1 cellular context compared by ENCODE assay signal in the genomic region with DNA sequence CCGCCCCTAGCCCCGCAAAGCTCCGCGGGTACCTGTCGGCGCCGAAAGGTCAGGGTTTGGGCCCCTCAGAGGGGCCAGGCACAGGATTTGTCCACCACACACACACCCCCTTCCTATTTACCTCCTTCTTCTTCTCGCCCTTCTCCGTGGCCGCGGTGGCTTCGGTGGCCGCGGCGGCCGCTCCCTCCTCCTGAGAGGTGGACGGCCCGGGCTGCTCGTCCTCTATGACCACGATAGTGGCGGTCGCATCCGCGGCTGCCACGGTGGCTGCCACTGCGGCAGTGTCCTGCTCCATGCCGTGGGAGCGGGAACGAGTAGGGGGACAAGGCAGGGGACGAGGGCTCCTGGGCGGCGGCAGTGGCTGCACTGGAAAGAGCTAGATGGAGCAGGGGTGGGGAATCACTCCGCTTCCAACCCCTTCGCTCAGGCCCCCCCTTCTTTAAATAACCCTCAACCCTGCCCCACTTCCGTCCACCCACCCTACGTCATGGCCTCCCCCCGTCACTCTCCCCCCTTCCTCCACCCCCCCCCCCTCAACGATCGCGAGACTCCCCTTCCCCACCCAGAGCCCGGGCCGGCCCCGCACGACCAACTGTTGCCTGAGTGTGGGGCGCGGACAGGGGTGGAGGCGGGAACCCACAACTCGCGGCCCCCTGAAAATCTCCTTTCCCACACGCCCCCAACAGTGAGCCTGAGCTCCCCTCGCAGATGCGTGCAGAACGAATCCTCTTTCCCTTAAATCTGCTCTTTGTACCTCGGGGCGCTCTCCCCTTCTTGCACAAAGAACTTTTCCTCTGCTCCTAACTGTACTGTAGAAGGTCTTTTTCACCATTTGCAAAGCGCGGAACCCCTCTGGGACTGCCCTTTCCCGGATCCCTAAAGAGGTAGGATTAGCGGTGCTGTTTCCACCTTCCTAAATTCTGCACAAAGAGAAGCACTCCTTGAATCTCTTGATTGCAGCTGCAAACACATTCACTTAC.
TF ChIP-seq lines count a peak whose summit lies in the region.

A gene with protein sequence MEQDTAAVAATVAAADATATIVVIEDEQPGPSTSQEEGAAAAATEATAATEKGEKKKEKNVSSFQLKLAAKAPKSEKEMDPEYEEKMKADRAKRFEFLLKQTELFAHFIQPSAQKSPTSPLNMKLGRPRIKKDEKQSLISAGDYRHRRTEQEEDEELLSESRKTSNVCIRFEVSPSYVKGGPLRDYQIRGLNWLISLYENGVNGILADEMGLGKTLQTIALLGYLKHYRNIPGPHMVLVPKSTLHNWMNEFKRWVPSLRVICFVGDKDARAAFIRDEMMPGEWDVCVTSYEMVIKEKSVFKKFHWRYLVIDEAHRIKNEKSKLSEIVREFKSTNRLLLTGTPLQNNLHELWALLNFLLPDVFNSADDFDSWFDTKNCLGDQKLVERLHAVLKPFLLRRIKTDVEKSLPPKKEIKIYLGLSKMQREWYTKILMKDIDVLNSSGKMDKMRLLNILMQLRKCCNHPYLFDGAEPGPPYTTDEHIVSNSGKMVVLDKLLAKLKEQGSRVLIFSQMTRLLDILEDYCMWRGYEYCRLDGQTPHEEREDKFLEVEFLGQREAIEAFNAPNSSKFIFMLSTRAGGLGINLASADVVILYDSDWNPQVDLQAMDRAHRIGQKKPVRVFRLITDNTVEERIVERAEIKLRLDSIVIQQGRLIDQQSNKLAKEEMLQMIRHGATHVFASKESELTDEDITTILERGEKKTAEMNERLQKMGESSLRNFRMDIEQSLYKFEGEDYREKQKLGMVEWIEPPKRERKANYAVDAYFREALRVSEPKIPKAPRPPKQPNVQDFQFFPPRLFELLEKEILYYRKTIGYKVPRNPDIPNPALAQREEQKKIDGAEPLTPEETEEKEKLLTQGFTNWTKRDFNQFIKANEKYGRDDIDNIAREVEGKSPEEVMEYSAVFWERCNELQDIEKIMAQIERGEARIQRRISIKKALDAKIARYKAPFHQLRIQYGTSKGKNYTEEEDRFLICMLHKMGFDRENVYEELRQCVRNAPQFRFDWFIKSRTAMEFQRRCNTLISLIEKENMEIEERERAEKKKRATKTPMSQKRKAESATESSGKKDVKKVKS (minus strand): TSS at position 415 of the 980 bp plus-strand sequence. CDS start 120 bp downstream, at position 295.

TF ChIP-seq in HEK293, 187 proteins besides CTCF, POLR2A, EP300 and RAD21 (continued from another document):
- TF ChIP-seq, protein P1, sequence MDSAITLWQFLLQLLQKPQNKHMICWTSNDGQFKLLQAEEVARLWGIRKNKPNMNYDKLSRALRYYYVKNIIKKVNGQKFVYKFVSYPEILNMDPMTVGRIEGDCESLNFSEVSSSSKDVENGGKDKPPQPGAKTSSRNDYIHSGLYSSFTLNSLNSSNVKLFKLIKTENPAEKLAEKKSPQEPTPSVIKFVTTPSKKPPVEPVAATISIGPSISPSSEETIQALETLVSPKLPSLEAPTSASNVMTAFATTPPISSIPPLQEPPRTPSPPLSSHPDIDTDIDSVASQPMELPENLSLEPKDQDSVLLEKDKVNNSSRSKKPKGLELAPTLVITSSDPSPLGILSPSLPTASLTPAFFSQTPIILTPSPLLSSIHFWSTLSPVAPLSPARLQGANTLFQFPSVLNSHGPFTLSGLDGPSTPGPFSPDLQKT (IDR thresholded peaks at IDR 0.05; ENCODE audit: borderline replicate concordance, low read depth, low read length): no peak
